Comparison of ENCODE assay signal across 17 cellular contexts in the genomic region with DNA sequence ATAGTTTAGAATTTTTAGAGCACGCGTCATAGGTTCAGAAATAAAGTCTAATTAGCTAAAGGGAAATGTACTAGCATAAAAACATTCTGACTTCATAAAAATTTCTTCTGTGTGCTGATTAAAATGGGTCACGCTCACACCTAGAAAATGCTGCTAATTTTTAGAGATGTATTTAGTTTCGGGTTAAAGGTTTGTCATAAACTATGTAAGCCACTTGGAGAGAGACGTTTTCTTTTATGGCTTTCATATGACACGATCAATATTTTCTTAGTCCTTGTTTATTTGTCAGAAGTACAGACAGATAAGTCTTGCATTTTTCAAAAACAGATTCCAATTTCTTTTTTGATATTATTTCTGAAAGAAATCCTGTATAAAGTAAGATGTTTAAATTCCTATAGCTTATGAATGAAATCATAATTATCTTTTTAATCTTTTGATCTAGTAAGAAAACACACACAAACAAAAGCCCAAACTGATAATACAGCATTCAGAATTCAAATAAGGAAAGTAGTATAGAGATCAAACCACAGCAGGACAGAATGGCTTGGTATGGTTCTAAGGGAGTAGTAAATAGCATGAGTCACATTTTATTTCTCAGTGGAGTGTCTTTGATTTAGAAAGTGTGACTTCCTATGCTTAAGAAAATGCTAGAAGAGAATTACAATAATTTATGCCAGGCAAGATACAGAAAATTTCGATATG.
"Had no signal": no experiment of that assay in that cellular context is flagged by ENCODE, and none has a peak within 500 bp of the region (broad histone marks: within the 10 kb centered on the region; RNA-seq: fewer than 3 reads in every experiment).

No MANE protein-coding gene starts in this region.

- H3K9me3 ChIP-seq: suprapubic skin had no signal

- ATAC-seq: activated naive CD4-positive, alpha-beta T cell treated with anti-CD3 and anti-CD28 coated beads, Interleukin-2, amount 50 U/mL, for 72 hours; activated T-cell treated with anti-CD3 and anti-CD28 coated beads, Interleukin-2, amount 50 U/mL, for 72 hours; effector memory CD8-positive, alpha-beta T cell; right cardiac atrium had no signal

- H3K27me3 ChIP-seq: suprapubic skin had no signal

- FAIRE-seq: kidney, TTC549 had no signal

- H3K4me3 ChIP-seq: left ventricle myocardium inferior, suprapubic skin had no signal

- H3K27ac ChIP-seq: left ventricle myocardium inferior, suprapubic skin had no signal

- H3K4me1 ChIP-seq: left ventricle myocardium inferior, suprapubic skin had no signal

- H3K36me3 ChIP-seq: left ventricle myocardium inferior, suprapubic skin had no signal

- DNase-seq: activated CD4-positive, alpha-beta T cell treated with anti-CD3 and anti-CD28 coated beads, Interleukin-2, amount 10 ng/mL, durations not matched to agents 7 days and 5 days; activated CD4-positive, CD25-positive, alpha-beta regulatory T cell; activated CD8-positive, alpha-beta memory T cell treated with anti-CD3 and anti-CD28 coated beads, Interleukin-2, amount 50 U/mL, for 48 hours; activated gamma-delta T cell; activated T-cell treated with anti-CD3 and anti-CD28 coated beads, Interleukin-2, amount 50 U/mL, for 72 hours; amygdala; cerebellar nuclear complex; dermis blood vessel endothelial cell; effector memory CD8-positive, alpha-beta T cell; kidney; left ventricle myocardium inferior; mesenchymal stem cell; nephron progenitor cell; right cardiac atrium had no signal
